15 cellular contexts compared by ENCODE assay signal in the genomic region with DNA sequence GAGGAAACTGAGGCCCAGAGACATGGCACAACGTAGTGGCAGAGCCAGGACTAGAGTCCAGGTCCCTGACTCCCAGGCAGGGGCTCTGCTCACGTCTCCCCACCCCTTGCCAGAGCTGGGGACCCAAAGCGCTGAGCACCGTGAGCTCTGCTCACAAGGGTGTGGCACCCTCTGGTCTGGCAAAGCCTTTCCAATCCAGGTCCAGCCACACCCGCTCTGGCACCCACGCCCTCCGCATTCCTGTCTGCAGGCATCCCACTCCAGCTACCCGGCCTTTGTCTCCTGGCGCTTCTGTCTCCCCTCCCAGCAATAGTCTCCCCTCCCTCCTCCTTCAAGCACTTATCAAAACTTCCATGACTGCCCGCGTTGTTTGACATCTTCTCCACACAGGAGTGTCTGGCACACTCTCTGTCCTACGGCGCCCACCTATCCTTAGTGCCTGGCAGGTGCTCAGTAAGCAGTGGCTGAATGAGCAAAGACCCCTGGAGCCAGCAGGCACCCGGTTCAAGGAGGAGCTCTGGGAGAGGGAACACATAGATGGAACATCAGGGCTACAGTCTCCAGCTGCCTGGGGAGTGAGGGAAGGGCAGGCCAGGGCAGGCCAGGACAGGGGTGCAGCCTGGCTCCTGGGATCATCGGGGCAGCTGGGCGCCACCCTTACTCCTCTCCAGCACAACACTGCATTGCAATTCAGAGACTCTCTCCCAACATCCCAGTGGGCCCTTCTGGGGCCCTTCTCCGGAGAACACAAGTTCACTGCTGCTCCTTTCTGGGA. TPM values are rescaled to one million over a fixed set of nuclear protein-coding genes. Genes with fewer than 3 reads are reported as not detected.
DNase-seq lines count a peak whose midpoint lies in the region; ATAC-seq and TF ChIP-seq lines count a peak whose summit lies in the region.
"Had no signal": no experiment of that assay in that cellular context is flagged by ENCODE, and none has a peak within 500 bp of the region (broad histone marks: within the 10 kb centered on the region; RNA-seq: fewer than 3 reads in every experiment).

No MANE protein-coding gene starts in this region.

- H2AFZ ChIP-seq in mammary epithelial cell (ENCODE audit: low read depth, low read length), result no peak overlapping the region

- CTCF ChIA-PET in mammary epithelial cell (lab: Charles Lee; ENCODE audit: low non-redundant PET), result interaction anchor here (0.7 kb wide), 1 partner anchor 13 kb away, joined by 17 read pairs; no protein-coding TSS in a partner anchor

- dilution Hi-C loops in mammary epithelial cell (cut with HindIII; ENCODE audit: low sequenced_read_pairs), result loop anchor here (25.0 kb wide), 1 partner anchor 187 kb away; no protein-coding TSS in a partner anchor

- in situ Hi-C loops in mammary epithelial cell (cut with MboI; ENCODE audit: low sequenced_read_pairs in 2 of 2), result no loop called here

- ATAC-seq in left colon (peak; percentile 69), HG02970 (IDR thresholded peaks at IDR 0.05; ENCODE audit: low FRiP score, unreplicated experiment) (no peak)
- ATAC-seq: left lobe of liver, SK-N-SH treated with all-trans-retinoic acid at 6 μM for 48 hours had no signal

- peak overlapping the region; percentile 78 for H3K4me2 ChIP-seq in mammary epithelial cell (ENCODE audit: insufficient read depth, low read depth, low read length)
- H3K4me2 ChIP-seq: BLaER1 had no signal

- peaks cover 69% of the 10 kb centered on the region for H3K79me2 ChIP-seq in mammary epithelial cell (ENCODE audit: insufficient read depth, low read length)

- no peak for TF ChIP-seq CTCF in mammary epithelial cell (conservative IDR thresholded peaks at IDR 0.05 in 1 of 2, IDR thresholded peaks at IDR 0.05 in 1 of 2; ENCODE audit: extremely low read depth in 1 of 2, insufficient read depth in 1 of 2, low read depth in 1 of 2, low read length in 2 of 2)

- H3K9ac ChIP-seq in mammary epithelial cell (ENCODE audit: insufficient read depth, low read length), result no peak overlapping the region
- H3K9ac ChIP-seq: BLaER1 had no signal

- 36% methylated on average over 12 of the region's 17 CpGs for WGBS in mammary epithelial cell (ENCODE audit: low coverage, missing lambda C conversion rate)

- no TSS peak for BruUV-seq in mammary epithelial cell (replicated peaks; lab: Mats Ljungman, UMichigan)

- H3K36me3 ChIP-seq in mammary epithelial cell (ENCODE audit: insufficient read depth, low read length), result peaks cover 21% of the 10 kb centered on the region

- H3K27me3 ChIP-seq in mammary epithelial cell (ENCODE audit: insufficient read depth, low read length), result no peaks in the 10 kb centered on the region
- H3K27me3 ChIP-seq: BLaER1 had no signal

- peak; percentile 36 for DNase-seq in HPDE6-E6E7 (ENCODE audit: extremely low spot score)
- DNase-seq in mammary epithelial cell, result no peak
- DNase-seq in left colon, result peak; percentile 85 to 93
- DNase-seq in effector CD4-positive, alpha-beta T cell, result no peak
- DNase-seq in stimulated activated naive CD4-positive, alpha-beta T cell treated with Interleukin-2 at 50 U/mL for 16 hours (lab: John Stamatoyannopoulos, UW), result no peak
- no peak for DNase-seq in OCI-M2 (lab: John Stamatoyannopoulos, UW; ENCODE audit: unreplicated experiment)
- DNase-seq: activated naive CD4-positive, alpha-beta T cell; endodermal cell; NCI-H2081; nucleus accumbens had no signal

- intact Hi-C loops in mammary epithelial cell (cut with micrococcal nuclease) (no loop called here), left colon (cut with DNase I, micrococcal nuclease) (no loop called here)

- H3K27ac ChIP-seq in mammary epithelial cell (ENCODE audit: insufficient read depth, low read depth, low read length) (peak overlapping the region; percentile 35), skin epidermis (peak overlapping the region in 17 of 21 experiments; percentile 13 to 84 (median 69))
- H3K27ac ChIP-seq: BLaER1 had no signal

- H3K9me3 ChIP-seq in mammary epithelial cell (replicated peaks; ENCODE audit: insufficient read depth, low read length), result no peaks in the 10 kb centered on the region
- H3K9me3 ChIP-seq: BLaER1 had no signal

- H3K4me3 ChIP-seq in mammary epithelial cell (replicated peaks in 1 of 3; ENCODE audit: insufficient read depth in 1 of 3, low read depth in 2 of 3, low read length in 3 of 3) (no peak overlapping the region), skin epidermis (no peak overlapping the region)
- H3K4me3 ChIP-seq: BLaER1 had no signal

- H4K20me1 ChIP-seq in mammary epithelial cell (ENCODE audit: insufficient read depth, low read length), result no peaks in the 10 kb centered on the region
- H4K20me1 ChIP-seq: BLaER1 had no signal

- H3K4me1 ChIP-seq in mammary epithelial cell (ENCODE audit: insufficient read depth, low read length), result peaks cover 23% of the 10 kb centered on the region

RNA-seq across cellular contexts. Expression of gene HIGD2A, which starts 12.0 kb away (rescaled TPM):
- total RNA-seq in mammary epithelial cell, result 10 to 100 TPM; 30.3 to 93.0 TPM
- 141 TPM for polyA plus RNA-seq in mammary epithelial cell
- polyA minus RNA-seq in mammary epithelial cell, result 111 TPM
- total RNA-seq in left colon, result 100 to 1,000 TPM; 194 to 226 TPM

RNA-seq across cellular contexts. Expression of gene NOP16, which starts 12.2 kb away (rescaled TPM):
- total RNA-seq in mammary epithelial cell (10 to 100 TPM in 1 of 2 donors, 1 to 10 TPM in 1; 8.7 to 61.4 TPM), left colon (10 to 100 TPM; 15.9 to 24.9 TPM)
- polyA plus RNA-seq in mammary epithelial cell, result 103 TPM
- 22.5 TPM for polyA minus RNA-seq in mammary epithelial cell

RNA-seq across cellular contexts. Expression of gene CLTB, which starts 15.8 kb away (rescaled TPM):
- total RNA-seq in mammary epithelial cell (100 to 1,000 TPM; 166 to 323 TPM), left colon (100 to 1,000 TPM; 279 to 282 TPM)
- 332 TPM for polyA plus RNA-seq in mammary epithelial cell
- polyA minus RNA-seq in mammary epithelial cell, result 114 TPM

RNA-seq across cellular contexts. Expression of gene ARL10, which starts 35.3 kb away (rescaled TPM):
- total RNA-seq in mammary epithelial cell, result 10 to 100 TPM in 1 of 2 donors, under 1 TPM in 1; 0.56 to 10.7 TPM
- polyA plus RNA-seq in mammary epithelial cell, result 1.8 TPM
- polyA minus RNA-seq in mammary epithelial cell, result 2.8 TPM
- total RNA-seq in left colon, result 1 to 10 TPM; 1.0 to 1.8 TPM

RNA-seq across cellular contexts. Expression of gene KIAA1191, which starts 39.0 kb away (rescaled TPM):
- total RNA-seq in mammary epithelial cell (100 to 1,000 TPM in 1 of 2 donors, 10 to 100 TPM in 1; 99.0 to 204 TPM), left colon (10 to 100 TPM; 83.4 to 93.5 TPM)
- 130 TPM for polyA plus RNA-seq in mammary epithelial cell
- 169 TPM for polyA minus RNA-seq in mammary epithelial cell

Comparison
In these comparisons a context has a peak if more than half of its experiments do, and no peak if none do; other contexts are left out.
1. DNase-seq: peak in HPDE6-E6E7 (single experiment) and left colon (2 of 2); none in mammary epithelial cell (single experiment), effector CD4-positive, alpha-beta T cell (single experiment), stimulated activated naive CD4-positive, alpha-beta T cell treated with Interleukin-2 at 50 U/mL for 16 hours (single experiment) and OCI-M2 (single experiment).